12 cellular contexts compared by ENCODE assay signal in the genomic region with DNA sequence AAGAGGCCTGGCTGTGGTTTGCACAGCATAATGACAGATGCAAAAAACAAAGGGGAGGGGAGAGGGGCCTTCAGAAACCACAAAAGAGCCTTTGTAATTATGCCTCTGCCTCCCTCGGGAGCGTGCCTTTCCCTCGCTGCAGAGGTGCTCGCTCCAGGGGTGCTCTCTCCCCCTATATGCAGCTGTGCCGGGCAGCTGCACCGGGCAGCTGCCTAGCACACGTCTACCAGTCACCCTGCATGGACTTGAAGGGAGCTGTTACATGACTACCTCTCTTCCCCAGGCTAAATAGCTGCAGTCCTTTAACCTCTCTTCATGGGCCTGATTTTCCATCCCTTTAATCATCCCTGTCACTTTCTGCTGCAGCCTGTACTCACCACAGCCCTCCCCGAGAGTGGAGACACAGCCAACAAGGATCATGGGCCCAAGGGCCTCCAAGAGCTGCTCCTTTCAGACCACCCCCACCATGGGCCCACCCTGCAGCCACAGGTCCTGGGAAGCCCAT.
A peak's percentile ranks its signal among the peaks of the same experiment; 100 is the strongest.
DNase-seq lines count a peak whose midpoint lies in the region; ATAC-seq and TF ChIP-seq lines count a peak whose summit lies in the region.
"Had no signal": no experiment of that assay in that cellular context is flagged by ENCODE, and none has a peak within 500 bp of the region (broad histone marks: within the 10 kb centered on the region; RNA-seq: fewer than 3 reads in every experiment).

No MANE protein-coding gene starts in this region.

- H3K9me3 ChIP-seq in neural progenitor cell (ENCODE audit: low read depth), result no peaks in the 10 kb centered on the region

- H3K4me3 Mint-ChIP-seq in brain, result peak overlapping the region in 2 of 5 experiments; percentile 60 to 62
- H3K4me3 Mint-ChIP-seq in neural progenitor cell, result no peak overlapping the region
- H3K4me3 Mint-ChIP-seq: activated naive CD4-positive, alpha-beta T cell treated with anti-CD3 and anti-CD28 coated beads for 36 hours had no signal

- no peak for ATAC-seq in GM21381 (IDR thresholded peaks at IDR 0.05; ENCODE audit: unreplicated experiment)

- H3K9me3 Mint-ChIP-seq in brain, result no peaks in the 10 kb centered on the region
- no peaks in the 10 kb centered on the region for H3K9me3 Mint-ChIP-seq in neural progenitor cell
- H3K9me3 Mint-ChIP-seq: activated naive CD4-positive, alpha-beta T cell treated with anti-CD3 and anti-CD28 coated beads for 36 hours had no signal

- H3K36me3 ChIP-seq in neural progenitor cell, result no peaks in the 10 kb centered on the region

- H4K20me1 ChIP-seq in neural progenitor cell (ENCODE audit: low read depth), result no peaks in the 10 kb centered on the region

- no peaks in the 10 kb centered on the region for H3K27me3 ChIP-seq in neural progenitor cell

- H3K4me1 ChIP-seq in neural progenitor cell, result peaks cover 21% of the 10 kb centered on the region

- H3K79me2 ChIP-seq in neural progenitor cell (ENCODE audit: low read depth), result no peaks in the 10 kb centered on the region

- TF ChIP-seq CTCF in brain (conservative IDR thresholded peaks at IDR 0.05), result no peak
- no peak for TF ChIP-seq CTCF in neural progenitor cell (IDR thresholded peaks at IDR 0.05)

- H3K4me3 ChIP-seq in neural progenitor cell, result no peak overlapping the region

- no peaks in the 10 kb centered on the region for H3K36me3 Mint-ChIP-seq in brain
- no peaks in the 10 kb centered on the region for H3K36me3 Mint-ChIP-seq in neural progenitor cell

- no peak overlapping the region for H3K27ac ChIP-seq in neural progenitor cell

- peak overlapping the region; percentile 44 for H2AFZ ChIP-seq in neural progenitor cell (replicated peaks)

- H3K27ac Mint-ChIP-seq in brain (peak overlapping the region in 4 of 5 experiments; percentile 43 to 95 (median 83)), neural progenitor cell (no peak overlapping the region)
- H3K27ac Mint-ChIP-seq: activated naive CD4-positive, alpha-beta T cell treated with anti-CD3 and anti-CD28 coated beads for 36 hours had no signal

- H3K9ac ChIP-seq in neural progenitor cell, result no peak overlapping the region

- no peaks in the 10 kb centered on the region for H3K27me3 Mint-ChIP-seq in brain
- peaks cover 15% of the 10 kb centered on the region for H3K27me3 Mint-ChIP-seq in neural progenitor cell (ENCODE audit: insufficient read depth, low read depth)

- H3K4me2 ChIP-seq in neural progenitor cell, result peak overlapping the region; percentile 56

- DNase-seq in COLO668 (lab: John Stamatoyannopoulos, UW; ENCODE audit: unreplicated experiment), result peak; percentile 84
- peak; percentile 62 for DNase-seq in NCI-H146 treated with DMSO at 0.1 percent for 48 hours (lab: John Stamatoyannopoulos, UW; ENCODE audit: unreplicated experiment)
- peak; percentile 33 for DNase-seq in neural progenitor cell (ENCODE audit: low spot score)
- no peak for DNase-seq in activated CD8-positive, alpha-beta memory T cell treated with anti-CD3 and anti-CD28 coated beads, Interleukin-2, amount 50 U/mL, for 4 hours
- DNase-seq in ecto neural progenitor cell (ENCODE audit: low spot score), result no peak
- DNase-seq in SIG-M5 treated with dmso at 0.1 percent for 504 hours (lab: John Stamatoyannopoulos, UW; ENCODE audit: unreplicated experiment), result no peak
- DNase-seq: activated naive CD4-positive, alpha-beta T cell treated with anti-CD3 and anti-CD28 coated beads for 36 hours; mesendoderm; NCI-H2029 treated with DMSO at 0.1 percent for 48 hours; stimulated activated CD4-positive, alpha-beta T cell treated with anti-CD3 and anti-CD28 coated beads, Interleukin-4, amount 100 ng/mL, for 1 hour had no signal

- H3F3A ChIP-seq in neural progenitor cell (ENCODE audit: low read depth), result no peaks in the 10 kb centered on the region

- peaks cover 37% of the 10 kb centered on the region for H3K4me1 Mint-ChIP-seq in brain
- peaks cover 15% of the 10 kb centered on the region for H3K4me1 Mint-ChIP-seq in neural progenitor cell

Comparison
In these comparisons a context has a peak if more than half of its experiments do, and no peak if none do; other contexts are left out.
1. DNase-seq: peak in COLO668 (single experiment), NCI-H146 treated with DMSO at 0.1 percent for 48 hours (single experiment) and neural progenitor cell (single experiment); none in activated CD8-positive, alpha-beta memory T cell treated with anti-CD3 and anti-CD28 coated beads, Interleukin-2, amount 50 U/mL, for 4 hours (single experiment), ecto neural progenitor cell (single experiment) and SIG-M5 treated with dmso at 0.1 percent for 504 hours (single experiment).